21 cellular contexts compared by ENCODE assay signal in genomic region chr2:134500211-134500935, GRCh38.
A peak's percentile ranks its signal among the peaks of the same experiment; 100 is the strongest.
DNase-seq lines count a peak whose midpoint lies in the region; ATAC-seq, FAIRE-seq and TF ChIP-seq lines count a peak whose summit lies in the region.
"Had no signal": no experiment of that assay in that cellular context is flagged by ENCODE, and none has a peak within 500 bp of the region (broad histone marks: within the 10 kb centered on the region; RNA-seq: fewer than 3 reads in every experiment).

No MANE protein-coding gene starts in this region.

- no peak overlapping the region for H3K18ac ChIP-seq in H1 (ENCODE audit: extremely low read depth, low read length)

- CTCF ChIA-PET in H1 (lab: Charles Lee; ENCODE audit: partially characterized antibody) (interaction anchor here (0.6 to 1.9 kb wide), 7 partner anchors 10 to 462 kb away, joined by 3 to 6 read pairs (median 3); no protein-coding TSS in a partner anchor), OCI-LY7 (lab: Charles Lee; ENCODE audit: unreplicated experiment) (no interaction called here)

- H3K36me3 ChIP-seq in H1 (ENCODE audit: control insufficient read depth in 2 of 4, insufficient read depth in 4 of 4, low read length in 3 of 4), result no peaks in the 10 kb centered on the region
- no peaks in the 10 kb centered on the region for H3K36me3 ChIP-seq in hepatocyte (replicated peaks; ENCODE audit: insufficient read depth, low read depth)
- H3K36me3 ChIP-seq in OCI-LY7 (ENCODE audit: insufficient read depth, low read length), result no peaks in the 10 kb centered on the region
- H3K36me3 ChIP-seq in upper lobe of right lung, result no peaks in the 10 kb centered on the region

- TF ChIP-seq CTCF in H1 (IDR thresholded peaks at IDR 0.05; ENCODE audit: control extremely low read depth in 1 of 3, insufficient read depth in 1 of 3, low read depth in 1 of 3, low read length in 3 of 3) (no peak), hepatocyte (IDR thresholded peaks at IDR 0.05; ENCODE audit: poor library complexity) (no peak), OCI-LY7 (conservative IDR thresholded peaks at IDR 0.05; ENCODE audit: low read length) (no peak), upper lobe of right lung (IDR thresholded peaks at IDR 0.05) (no peak)

- H3K9me3 ChIP-seq in H1 (ENCODE audit: insufficient read depth in 2 of 2, low read depth in 1 of 2, low read length in 1 of 2) (no peaks in the 10 kb centered on the region), hepatocyte (ENCODE audit: low read depth) (no peaks in the 10 kb centered on the region), OCI-LY7 (ENCODE audit: low read length) (no peaks in the 10 kb centered on the region), upper lobe of right lung (no peaks in the 10 kb centered on the region)

- POLR2A ChIA-PET in H1 (lab: Charles Lee; ENCODE audit: partially characterized antibody) (interaction anchor here (0.6 kb wide), 1 partner anchor 555 kb away, joined by 3 read pairs; no protein-coding TSS in a partner anchor), OCI-LY7 (lab: Charles Lee) (interaction anchor here (0.6 kb wide), 1 partner anchor 116 kb away, joined by 3 read pairs; no protein-coding TSS in a partner anchor)

- no peak overlapping the region for H2BK20ac ChIP-seq in H1 (ENCODE audit: low read length)

- WGBS in H1 (ENCODE audit: extremely low coverage in 1 of 2, insufficient coverage in 1 of 2, insufficient read length in 1 of 2, insufficient replicate concordance in 2 of 2, low coverage in 1 of 2, low lambda C conversion rate in 2 of 2, missing lambda C conversion rate in 1 of 2), 2 experiments, result 88% methylated on average over 9 of the region's 9 CpGs; no CpG with 5 or more reads in 1 of the 2 experiments
- WGBS in hepatocyte (ENCODE audit: low lambda C conversion rate, missing lambda C conversion rate), result 38% methylated on average over 9 of the region's 9 CpGs

- no peak for TF ChIP-seq RAD21 in H1 (IDR thresholded peaks at IDR 0.05 in 1 of 2, conservative IDR thresholded peaks at IDR 0.05 in 1 of 2; ENCODE audit: low read depth in 2 of 2, low read length in 2 of 2)

- H3K9me2 ChIP-seq in hepatocyte (replicated peaks; ENCODE audit: insufficient read depth), result no peaks in the 10 kb centered on the region
- no peaks in the 10 kb centered on the region for H3K9me2 ChIP-seq in OCI-LY7 (ENCODE audit: insufficient read depth, low read length)

- H4K91ac ChIP-seq in H1 (replicated peaks; ENCODE audit: insufficient read length, low read length), result no peak overlapping the region

- TF ChIP-seq EP300 in H1 (IDR thresholded peaks at IDR 0.05; ENCODE audit: borderline replicate concordance in 1 of 2, low read depth in 2 of 2, low read length in 2 of 2), result no peak

- intact Hi-C loops in OCI-LY7 (cut with micrococcal nuclease; ENCODE audit: unreplicated experiment), result no loop called here
- intact Hi-C loops in upper lobe of right lung (cut with DNase I), result no loop called here

- H3K9ac ChIP-seq in H1 (replicated peaks in 1 of 4; ENCODE audit: extremely low read depth in 1 of 4, low read depth in 3 of 4, low read length in 3 of 4), result no peak overlapping the region

- no peak overlapping the region for H3K23ac ChIP-seq in H1 (ENCODE audit: insufficient read length)

- H4K8ac ChIP-seq in H1 (ENCODE audit: extremely low read depth, insufficient read depth, low read length), result no peak overlapping the region

- no peaks in the 10 kb centered on the region for H3K27me3 ChIP-seq in H1 (replicated peaks in 1 of 4; ENCODE audit: control insufficient read depth in 3 of 4, extremely low read depth in 1 of 4, insufficient read depth in 3 of 4, low read length in 3 of 4)
- H3K27me3 ChIP-seq in hepatocyte, result no peaks in the 10 kb centered on the region
- H3K27me3 ChIP-seq in upper lobe of right lung, result no peaks in the 10 kb centered on the region

- no peak for ATAC-seq in upper lobe of right lung
- ATAC-seq: HCT116 had no signal

- H3K79me1 ChIP-seq in H1 (ENCODE audit: low read depth, low read length), result no peaks in the 10 kb centered on the region

- H2AFZ ChIP-seq in H1 (ENCODE audit: low read length) (no peak overlapping the region), hepatocyte (no peak overlapping the region), OCI-LY7 (ENCODE audit: low read length) (no peak overlapping the region)

- H3K14ac ChIP-seq in H1 (ENCODE audit: insufficient read length), result no peak overlapping the region

- no peak overlapping the region for H3K56ac ChIP-seq in H1 (replicated peaks; ENCODE audit: insufficient read length, low read depth, low read length)

- H3K4me3 ChIP-seq in H1 (ENCODE audit: extremely low read depth in 1 of 4, insufficient read depth in 2 of 4, low read depth in 3 of 4, low read length in 4 of 4) (no peak overlapping the region), hepatocyte (no peak overlapping the region), OCI-LY7 (ENCODE audit: low read depth, low read length, poor library complexity, severe bottlenecking) (no peak overlapping the region), upper lobe of right lung (no peak overlapping the region)

- no peak overlapping the region for H2BK12ac ChIP-seq in H1 (ENCODE audit: low read depth, low read length)

- no peak overlapping the region for H4K5ac ChIP-seq in H1 (ENCODE audit: insufficient read length, low read depth, low read length)

- H3K79me2 ChIP-seq in H1 (ENCODE audit: control insufficient read depth in 1 of 2, insufficient read depth in 2 of 2, low read length in 2 of 2) (no peaks in the 10 kb centered on the region), hepatocyte (no peaks in the 10 kb centered on the region), OCI-LY7 (ENCODE audit: insufficient read depth, low read depth, low read length) (no peaks in the 10 kb centered on the region)

- H2BK120ac ChIP-seq in H1 (replicated peaks; ENCODE audit: low read depth, low read length), result no peak overlapping the region

- H3K4me1 ChIP-seq in H1 (replicated peaks in 1 of 4; ENCODE audit: control insufficient read depth in 3 of 4, insufficient read depth in 4 of 4, low read length in 3 of 4) (peaks cover 0 to 8% (median 0%) of the 10 kb centered on the region in 4 experiments; a peak in 4 of 7 replicates), hepatocyte (ENCODE audit: insufficient read depth) (no peaks in the 10 kb centered on the region), OCI-LY7 (ENCODE audit: insufficient read depth, low read length, poor library complexity, severe bottlenecking) (no peaks in the 10 kb centered on the region), upper lobe of right lung (no peaks in the 10 kb centered on the region)

- H3K27ac ChIP-seq in H1 (ENCODE audit: low read depth, low read length) (no peak overlapping the region), hepatocyte (no peak overlapping the region), OCI-LY7 (ENCODE audit: low read depth, low read length, poor library complexity, severe bottlenecking) (no peak overlapping the region), upper lobe of right lung (no peak overlapping the region)
- H3K27ac ChIP-seq: HL-60 had no signal

- no peak for TF ChIP-seq POLR2A in H1 (IDR thresholded peaks at IDR 0.05; ENCODE audit: control extremely low read depth in 1 of 2, low read depth in 2 of 2, low read length in 2 of 2)

- peak; percentile 1 to 57 for DNase-seq in NCI-H524 (lab: John Stamatoyannopoulos, UW)
- DNase-seq in NCI-H524 treated with DMSO at 0.1 percent for 48 hours (lab: John Stamatoyannopoulos, UW), result no peak
- DNase-seq in NCI-H69 (lab: John Stamatoyannopoulos, UW), result peak; percentile 26
- no peak for DNase-seq in H1 (ENCODE audit: low read depth in 1 of 2, low spot score in 2 of 2)
- DNase-seq in hepatocyte (ENCODE audit: low spot score), result peak; percentile 23
- DNase-seq in OCI-LY7 (ENCODE audit: low spot score), result no peak
- DNase-seq in upper lobe of right lung, result no peak
- DNase-seq in amniotic stem cell (lab: John Stamatoyannopoulos, UW), result no peak
- DNase-seq: Calu3; CD4-positive, alpha-beta memory T cell; DMS79 treated with DMSO at 0.1 percent for 48 hours; MV-4-11; NCI-H1436; NCI-H2081; NCI-H526; RPMI8226; SIG-M5 had no signal

- no peak overlapping the region for H2BK15ac ChIP-seq in H1 (ENCODE audit: low read length)

- no peak overlapping the region for H3K4ac ChIP-seq in H1 (replicated peaks; ENCODE audit: insufficient read length, low read depth, low read length)

- H4K20me1 ChIP-seq in H1 (replicated peaks in 1 of 2; ENCODE audit: control insufficient read depth in 1 of 2, insufficient read depth in 2 of 2, low read length in 2 of 2) (no peaks in the 10 kb centered on the region), hepatocyte (ENCODE audit: insufficient read depth, poor library complexity, severe bottlenecking) (no peaks in the 10 kb centered on the region), OCI-LY7 (ENCODE audit: insufficient read depth, low read length) (no peaks in the 10 kb centered on the region)

- H2BK5ac ChIP-seq in H1 (ENCODE audit: low read depth, low read length), result no peak overlapping the region

- no TSS peak for BruUV-seq in OCI-LY7 (replicated peaks; lab: Mats Ljungman, UMichigan)

- H2AK5ac ChIP-seq in H1 (ENCODE audit: low read depth, low read length), result no peak overlapping the region

- FAIRE-seq in H1 (lab: Jason Lieb, UNC), result no peak
- FAIRE-seq: G401.6, HTR-8/SVneo had no signal

- no peaks in the 10 kb centered on the region for H3K23me2 ChIP-seq in H1 (ENCODE audit: low read depth, low read length)

- H3K4me2 ChIP-seq in H1 (ENCODE audit: insufficient read depth in 1 of 2, low read depth in 2 of 2, low read length in 2 of 2), result no peak overlapping the region
- no peak overlapping the region for H3K4me2 ChIP-seq in hepatocyte
- no peak overlapping the region for H3K4me2 ChIP-seq in OCI-LY7 (ENCODE audit: low read length)

TF ChIP-seq in H1, 55 proteins besides CTCF, POLR2A, EP300 and RAD21:
- no peak for TF ChIP-seq RNF2 (IDR thresholded peaks at IDR 0.05; ENCODE audit: borderline replicate concordance, low read depth, low read length, missing control alignments, poor library complexity, severe bottlenecking)
- 0 out of 2 replicates have a peak, but pooled peaks have one; percentile 4 for TF ChIP-seq CEBPB (IDR thresholded peaks at IDR 0.05; ENCODE audit: low read depth, low read length)
- no peak for TF ChIP-seq RBBP5 (IDR thresholded peaks at IDR 0.05; ENCODE audit: borderline replicate concordance, low read depth, low read length)
- no peak for TF ChIP-seq KDM1A (IDR thresholded peaks at IDR 0.05; ENCODE audit: borderline replicate concordance, low read length)
- TF ChIP-seq BRCA1 (IDR thresholded peaks at IDR 0.05; ENCODE audit: low read depth, low read length), result no peak

Comparison
In these comparisons a context has a peak if more than half of its experiments do, and no peak if none do; other contexts are left out.
1. DNase-seq: peak in NCI-H524 (2 of 2), NCI-H69 (single experiment) and hepatocyte (single experiment); none in NCI-H524 treated with DMSO at 0.1 percent for 48 hours (single experiment), H1 (0 of 2), OCI-LY7 (single experiment), upper lobe of right lung (single experiment) and amniotic stem cell (single experiment).